Comparison of ENCODE assay signal across 12 cellular contexts in the genomic region with DNA sequence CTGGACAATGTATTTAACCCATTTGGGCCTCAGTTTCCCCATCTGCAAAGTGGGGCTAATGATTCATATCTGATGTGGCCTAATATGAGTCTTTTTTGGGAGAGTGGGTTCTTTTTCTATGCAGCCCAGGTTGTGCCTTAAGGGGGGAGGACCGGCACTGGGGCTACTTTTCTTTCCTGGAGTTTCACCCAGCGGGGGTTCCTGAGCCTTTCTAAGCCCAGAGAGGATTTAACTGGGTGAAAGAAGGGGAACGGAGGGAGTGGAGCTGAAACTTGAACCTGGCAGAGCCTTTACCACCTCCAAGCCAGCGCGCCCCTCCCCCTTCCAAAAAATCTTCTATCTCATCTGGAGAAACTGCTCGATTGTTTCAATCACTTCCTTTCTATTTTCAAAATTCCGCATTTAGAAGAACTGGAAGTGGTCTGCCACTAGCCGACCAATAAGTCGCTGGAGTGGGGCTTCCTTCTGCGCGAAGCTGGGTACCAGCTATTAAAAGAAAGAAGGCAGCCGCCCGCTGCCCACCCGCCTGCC.
DNase-seq lines count a peak whose midpoint lies in the region; ATAC-seq and TF ChIP-seq lines count a peak whose summit lies in the region.
"Had no signal": no experiment of that assay in that cellular context is flagged by ENCODE, and none has a peak within 500 bp of the region (broad histone marks: within the 10 kb centered on the region; RNA-seq: fewer than 3 reads in every experiment).

No MANE protein-coding gene starts in this region.

- ATAC-seq in natural killer cell treated with Interleukin-12 subunit alpha and Interleukin-12 subunit beta and Interleukin-15 and Interleukin-18, amount 100 ng/mL, for 72 hours: no peak
- ATAC-seq in natural killer cell: no peak
- no peak for ATAC-seq in HG03280 (IDR thresholded peaks at IDR 0.05; ENCODE audit: unreplicated experiment)
- no peak for ATAC-seq in HG02759 (IDR thresholded peaks at IDR 0.05; ENCODE audit: unreplicated experiment)
- ATAC-seq in HG02938 (IDR thresholded peaks at IDR 0.05; ENCODE audit: unreplicated experiment): no peak
- ATAC-seq: GM12878 had no signal

- intact Hi-C loops in natural killer cell (cut with micrococcal nuclease): no loop called here
- intact Hi-C loops in esophagus muscularis mucosa (cut with DNase I): no loop called here

- H2AFZ ChIP-seq in neuronal stem cell (ENCODE audit: low read length): peak overlapping the region; percentile 80

- H3K4me2 ChIP-seq in neuronal stem cell (ENCODE audit: insufficient read depth, low read length, poor library complexity, severe bottlenecking): peak overlapping the region; percentile 79

- H2BK120ac ChIP-seq in neuronal stem cell (ENCODE audit: low read depth, low read length): no peak overlapping the region

- no peak overlapping the region for H2BK5ac ChIP-seq in neuronal stem cell (ENCODE audit: low read length)

- H3K9ac ChIP-seq in neuronal stem cell (ENCODE audit: low read depth, low read length, poor library complexity): no peak overlapping the region

- H3K36me3 Mint-ChIP-seq in natural killer cell treated with Interleukin-12 subunit alpha and Interleukin-12 subunit beta and Interleukin-15 and Interleukin-18, amount 100 ng/mL, for 72 hours: no peaks in the 10 kb centered on the region
- no peaks in the 10 kb centered on the region for H3K36me3 Mint-ChIP-seq in natural killer cell

- no peak overlapping the region for H2BK15ac ChIP-seq in neuronal stem cell (ENCODE audit: low read length)

- H3K27me3 ChIP-seq in esophagus muscularis mucosa: peaks cover 0 to 15% (median 0%) of the 10 kb centered on the region in 4 donors
- peaks cover 15 to 79% (median 49%) of the 10 kb centered on the region in 3 experiments for H3K27me3 ChIP-seq in neuronal stem cell (ENCODE audit: control insufficient read depth in 3 of 3, insufficient read depth in 3 of 3, low read depth in 1 of 3, low read length in 3 of 3)

- H3K4ac ChIP-seq in neuronal stem cell (ENCODE audit: low read length): no peak overlapping the region

- H3K27ac ChIP-seq in esophagus muscularis mucosa (replicated peaks in 1 of 4) (peak overlapping the region in 2 of 4 donors; percentile 51 to 63), neuronal stem cell (replicated peaks; ENCODE audit: low read length) (no peak overlapping the region)

- peaks cover 45 to 56% of the 10 kb centered on the region in 2 donors for H3K27me3 Mint-ChIP-seq in natural killer cell treated with Interleukin-12 subunit alpha and Interleukin-12 subunit beta and Interleukin-15 and Interleukin-18, amount 100 ng/mL, for 72 hours
- H3K27me3 Mint-ChIP-seq in natural killer cell (ENCODE audit: low read depth in 2 of 2): peaks cover 48 to 58% of the 10 kb centered on the region in 2 donors

- no peak overlapping the region for H3K18ac ChIP-seq in neuronal stem cell (ENCODE audit: low read length)

- H3K23ac ChIP-seq in neuronal stem cell (ENCODE audit: low read depth, low read length, poor library complexity): no peak overlapping the region

- H3K4me3 ChIP-seq in esophagus muscularis mucosa (peak overlapping the region; percentile 63 to 78 (median 70)), neuronal stem cell (ENCODE audit: low read length in 2 of 2) (no peak overlapping the region)
- H3K4me3 ChIP-seq: GM12878 had no signal

- no peak overlapping the region for H2BK12ac ChIP-seq in neuronal stem cell (ENCODE audit: low read length)

- no peaks in the 10 kb centered on the region for H3K9me3 ChIP-seq in esophagus muscularis mucosa
- H3K9me3 ChIP-seq in neuronal stem cell (replicated peaks in 1 of 2; ENCODE audit: control insufficient read depth in 2 of 2, insufficient read depth in 1 of 2, low read depth in 1 of 2, low read length in 2 of 2): no peaks in the 10 kb centered on the region

- no peak for TF ChIP-seq EP300 in esophagus muscularis mucosa (IDR thresholded peaks at IDR 0.05)

- no peak overlapping the region for H3K4me3 Mint-ChIP-seq in natural killer cell treated with Interleukin-12 subunit alpha and Interleukin-12 subunit beta and Interleukin-15 and Interleukin-18, amount 100 ng/mL, for 72 hours
- H3K4me3 Mint-ChIP-seq in natural killer cell: no peak overlapping the region
- H3K4me3 Mint-ChIP-seq: CD4-positive, alpha-beta T cell had no signal

- peak; percentile 39 for DNase-seq in natural killer cell treated with Interleukin-12 subunit alpha and Interleukin-12 subunit beta and Interleukin-15 and Interleukin-18, amount 100 ng/mL, for 72 hours (ENCODE audit: low spot score)
- DNase-seq in natural killer cell (no peak), esophagus muscularis mucosa (ENCODE audit: extremely low spot score) (no peak), neuronal stem cell (ENCODE audit: low spot score) (no peak), NCI-H510A (lab: John Stamatoyannopoulos, UW) (no peak)
- DNase-seq: CD4-positive, alpha-beta T cell; effector CD8-positive, alpha-beta T cell; stimulated activated CD4-positive, alpha-beta T cell treated with anti-CD3 and anti-CD28 coated beads, Interleukin-15, amount 100 ng/mL, for 24 hours had no signal

- WGBS in esophagus muscularis mucosa: 32% methylated on average over 14 of the region's 14 CpGs
- WGBS in neuronal stem cell (ENCODE audit: extremely low coverage in 2 of 2, insufficient read length in 2 of 2, insufficient replicate concordance in 1 of 2), 2 donors: no CpG with 5 or more reads among the region's 14 CpGs

- no peak overlapping the region for H3K14ac ChIP-seq in neuronal stem cell (ENCODE audit: low read length)

- no peaks in the 10 kb centered on the region for H3K79me1 ChIP-seq in neuronal stem cell (ENCODE audit: low read depth, low read length)

- H3K4me1 Mint-ChIP-seq in natural killer cell treated with Interleukin-12 subunit alpha and Interleukin-12 subunit beta and Interleukin-15 and Interleukin-18, amount 100 ng/mL, for 72 hours (ENCODE audit: low read depth in 2 of 2): no peaks in the 10 kb centered on the region
- no peaks in the 10 kb centered on the region for H3K4me1 Mint-ChIP-seq in natural killer cell

- no peak overlapping the region for H2AK5ac ChIP-seq in neuronal stem cell (ENCODE audit: low read depth, low read length)

- H3K9me3 Mint-ChIP-seq in natural killer cell treated with Interleukin-12 subunit alpha and Interleukin-12 subunit beta and Interleukin-15 and Interleukin-18, amount 100 ng/mL, for 72 hours: no peaks in the 10 kb centered on the region
- no peaks in the 10 kb centered on the region for H3K9me3 Mint-ChIP-seq in natural killer cell
- H3K9me3 Mint-ChIP-seq: CD4-positive, alpha-beta T cell had no signal

- TF ChIP-seq POLR2A in esophagus muscularis mucosa (IDR thresholded peaks at IDR 0.05; ENCODE audit: low read depth): no peak

- no peak overlapping the region for H3K27ac Mint-ChIP-seq in natural killer cell treated with Interleukin-12 subunit alpha and Interleukin-12 subunit beta and Interleukin-15 and Interleukin-18, amount 100 ng/mL, for 72 hours
- no peak overlapping the region for H3K27ac Mint-ChIP-seq in natural killer cell
- H3K27ac Mint-ChIP-seq: CD4-positive, alpha-beta T cell had no signal

- H3K4me1 ChIP-seq in esophagus muscularis mucosa (peaks cover 29 to 71% (median 61%) of the 10 kb centered on the region in 4 donors), neuronal stem cell (ENCODE audit: control insufficient read depth in 2 of 2, insufficient read depth in 1 of 2, low read depth in 1 of 2, low read length in 2 of 2) (peaks cover 0 to 3% of the 10 kb centered on the region in 2 donors)

- TF ChIP-seq CTCF in natural killer cell (IDR thresholded peaks at IDR 0.05) (no peak), esophagus muscularis mucosa (IDR thresholded peaks at IDR 0.05) (no peak)

- H3K36me3 ChIP-seq in esophagus muscularis mucosa (no peaks in the 10 kb centered on the region), neuronal stem cell (replicated peaks in 1 of 2; ENCODE audit: control insufficient read depth in 2 of 2, insufficient read depth in 2 of 2, low read length in 2 of 2) (no peaks in the 10 kb centered on the region)

- H4K91ac ChIP-seq in neuronal stem cell (ENCODE audit: low read depth, low read length, poor library complexity): no peak overlapping the region

- no peak overlapping the region for H4K8ac ChIP-seq in neuronal stem cell (ENCODE audit: low read depth, low read length)

Comparison
In these comparisons a context has a peak if more than half of its experiments do, and no peak if none do; other contexts are left out.
1. H3K4me3 ChIP-seq: peak in esophagus muscularis mucosa (4 of 4); none in neuronal stem cell (0 of 2).